In the genomic region with DNA sequence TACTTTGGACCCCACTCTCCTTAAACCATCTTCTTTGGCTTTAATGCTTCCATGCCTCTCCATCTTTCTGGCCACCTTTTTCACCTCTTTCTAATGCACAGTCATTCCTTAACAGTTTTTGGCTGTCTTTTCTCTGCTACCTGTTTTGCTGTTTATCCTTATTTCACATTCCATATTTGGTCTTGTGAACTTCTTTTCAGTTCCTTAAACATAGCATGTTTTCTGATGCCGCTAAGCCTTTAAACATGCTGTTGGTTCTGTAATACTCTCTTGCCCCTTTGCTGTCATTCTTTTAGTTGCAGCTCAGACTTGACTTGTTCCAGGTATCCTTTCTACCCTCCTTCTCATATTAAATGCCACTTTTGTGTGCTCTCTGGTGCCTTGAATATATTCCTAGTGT, we compare ENCODE assay signal across 17 cellular contexts. TPM values are rescaled to one million over a fixed set of nuclear protein-coding genes. Genes with fewer than 3 reads are reported as not detected.
DNase-seq lines count a peak whose midpoint lies in the region; ATAC-seq lines count a peak whose summit lies in the region.
"Had no signal": no experiment of that assay in that cellular context is flagged by ENCODE, and none has a peak within 500 bp of the region (broad histone marks: within the 10 kb centered on the region; RNA-seq: fewer than 3 reads in every experiment).

No MANE protein-coding gene starts in this region.

- H3K36me3 Mint-ChIP-seq in T-helper 17 cell (ENCODE audit: low read depth): peaks cover 13% of the 10 kb centered on the region
- peaks cover 9 to 65% (median 26%) of the 10 kb centered on the region in 3 donors for H3K36me3 Mint-ChIP-seq in naive thymus-derived CD8-positive, alpha-beta T cell

- H3K4me1 Mint-ChIP-seq in T-helper 17 cell: peaks cover 35% of the 10 kb centered on the region
- peaks cover 23 to 64% (median 60%) of the 10 kb centered on the region in 4 donors for H3K4me1 Mint-ChIP-seq in naive thymus-derived CD8-positive, alpha-beta T cell

- DNase-seq in T-helper 17 cell (no peak), DMS79 treated with DMSO at 0.1 percent for 48 hours (lab: John Stamatoyannopoulos, UW) (no peak), NCI-H82 (lab: John Stamatoyannopoulos, UW) (no peak), NCI-H1694 treated with DMSO at 0.1 percent for 48 hours (lab: John Stamatoyannopoulos, UW) (no peak)
- no peak for DNase-seq in naive thymus-derived CD8-positive, alpha-beta T cell
- DNase-seq: activated CD4-positive, alpha-beta T cell treated with anti-CD3 and anti-CD28 coated beads for 48 hours; activated naive CD4-positive, alpha-beta T cell treated with anti-CD3 and anti-CD28 coated beads, Interleukin-2, amount 10 ng/mL, durations not matched to agents 7 days and 5 days; CD8-positive, alpha-beta T cell; esophagus squamous epithelium; mesendoderm; NCI-H1930; stimulated activated naive CD8-positive, alpha-beta T cell treated with anti-CD3 and anti-CD28 coated beads, Interleukin-15, Interleukin-2, amounts not matched to agents 100 U/mL and 50 U/mL, for 24 hours; SW 1271 had no signal

- no peaks in the 10 kb centered on the region for H3K27me3 Mint-ChIP-seq in T-helper 17 cell
- H3K27me3 Mint-ChIP-seq in naive thymus-derived CD8-positive, alpha-beta T cell: no peaks in the 10 kb centered on the region
- H3K27me3 Mint-ChIP-seq: activated naive CD4-positive, alpha-beta T cell treated with anti-CD3 and anti-CD28 coated beads, Interleukin-2, amount 10 ng/mL, durations not matched to agents 7 days and 5 days; central memory CD8-positive, alpha-beta T cell had no signal

- POLR2A ChIA-PET in naive thymus-derived CD8-positive, alpha-beta T cell (lab: Charles Lee): no interaction called here

- no peaks in the 10 kb centered on the region for H3K9me3 Mint-ChIP-seq in naive thymus-derived CD8-positive, alpha-beta T cell
- H3K9me3 Mint-ChIP-seq: activated naive CD4-positive, alpha-beta T cell treated with anti-CD3 and anti-CD28 coated beads, Interleukin-2, amount 10 ng/mL, durations not matched to agents 7 days and 5 days; CD8-positive, alpha-beta T cell; central memory CD8-positive, alpha-beta T cell had no signal

- no peak overlapping the region for H3K4me3 Mint-ChIP-seq in T-helper 17 cell
- no peak overlapping the region for H3K4me3 Mint-ChIP-seq in naive thymus-derived CD8-positive, alpha-beta T cell
- H3K4me3 Mint-ChIP-seq: activated naive CD4-positive, alpha-beta T cell treated with anti-CD3 and anti-CD28 coated beads, Interleukin-2, amount 10 ng/mL, durations not matched to agents 7 days and 5 days; CD8-positive, alpha-beta T cell; central memory CD8-positive, alpha-beta T cell had no signal

- ATAC-seq in GM18511 (IDR thresholded peaks at IDR 0.05; ENCODE audit: unreplicated experiment) (peak; percentile 68), GM19468 (IDR thresholded peaks at IDR 0.05; ENCODE audit: extremely low read depth, unreplicated experiment) (peak; percentile 49), HG03045 (IDR thresholded peaks at IDR 0.05; ENCODE audit: unreplicated experiment) (peak; percentile 60), T-helper 17 cell (no peak)
- no peak for ATAC-seq in naive thymus-derived CD8-positive, alpha-beta T cell
- ATAC-seq: CD8-positive, alpha-beta T cell; stimulated activated naive CD8-positive, alpha-beta T cell treated with anti-CD3 and anti-CD28 coated beads, Interleukin-15, Interleukin-2, amounts not matched to agents 100 U/mL and 50 U/mL, for 24 hours had no signal

- peak overlapping the region; percentile 24 for H3K27ac Mint-ChIP-seq in T-helper 17 cell
- peak overlapping the region in 5 of 10 donors; percentile 8 to 79 (median 28) for H3K27ac Mint-ChIP-seq in naive thymus-derived CD8-positive, alpha-beta T cell
- H3K27ac Mint-ChIP-seq: activated naive CD4-positive, alpha-beta T cell treated with anti-CD3 and anti-CD28 coated beads, Interleukin-2, amount 10 ng/mL, durations not matched to agents 7 days and 5 days; CD8-positive, alpha-beta T cell had no signal

- no peaks in the 10 kb centered on the region for H3K9me3 ChIP-seq in T-helper 17 cell (ENCODE audit: control insufficient read depth, low read length, poor library complexity, severe bottlenecking)
- H3K9me3 ChIP-seq: esophagus squamous epithelium had no signal

RNA-seq across cellular contexts. Expression of gene TOP1, which starts 35.8 kb away (rescaled TPM):
- 10 to 100 TPM; 37.4 to 44.4 TPM for total RNA-seq in T-helper 17 cell
- total RNA-seq in naive thymus-derived CD8-positive, alpha-beta T cell: 10 to 100 TPM; 45.0 to 48.3 TPM
- 10 to 100 TPM in 2 of 3 donors, 1 to 10 TPM in 1; 9.1 to 14.1 (median 10.5) TPM for polyA plus RNA-seq in naive thymus-derived CD8-positive, alpha-beta T cell

Comparison
In these comparisons a context has a peak if more than half of its experiments do, and no peak if none do; other contexts are left out.
1. ATAC-seq: peak in GM18511 (single experiment), GM19468 (single experiment) and HG03045 (single experiment); none in T-helper 17 cell (single experiment) and naive thymus-derived CD8-positive, alpha-beta T cell (0 of 2).